In genomic region chr13:60169239-60170031, GRCh38 we compare ENCODE assay signal across 28 cellular contexts. TPM values are rescaled to one million over a fixed set of nuclear protein-coding genes. Genes with fewer than 3 reads are reported as not detected.
A peak's percentile ranks its signal among the peaks of the same experiment; 100 is the strongest.
DNase-seq lines count a peak whose midpoint lies in the region; ATAC-seq and TF ChIP-seq lines count a peak whose summit lies in the region.
"Had no signal": no experiment of that assay in that cellular context is flagged by ENCODE, and none has a peak within 500 bp of the region (broad histone marks: within the 10 kb centered on the region; RNA-seq: fewer than 3 reads in every experiment).

No MANE protein-coding gene starts in this region.

- H3K36me3 ChIP-seq in GM06990 (ENCODE audit: control insufficient read depth, insufficient read depth, low read length) (no peaks in the 10 kb centered on the region), HEK293 (ENCODE audit: control insufficient read depth in 2 of 2, insufficient read depth in 1 of 2, low read length in 2 of 2) (no peaks in the 10 kb centered on the region), tibial artery (no peaks in the 10 kb centered on the region)
- H3K36me3 ChIP-seq: uterus had no signal

- CTCF ChIA-PET in HEK293 (lab: Yijun Ruan, JAX): no interaction called here
- CTCF ChIA-PET in activated CD4-positive, alpha-beta memory T cell treated with anti-CD3 and anti-CD28 coated beads, Interleukin-2, amount 10 ng/mL, durations not matched to agents 7 days and 5 days (lab: Charles Lee): no interaction called here

- DNase-seq in GM06990 (ENCODE audit: extremely low read depth, insufficient read length) (no peak), neural crest cell (ENCODE audit: low read depth, low spot score) (no peak), tibial artery (no peak)
- DNase-seq in activated CD4-positive, alpha-beta memory T cell treated with anti-CD3 and anti-CD28 coated beads, Interleukin-2, amount 10 ng/mL, durations not matched to agents 7 days and 5 days: no peak
- DNase-seq: activated CD4-positive, alpha-beta T cell treated with anti-CD3 and anti-CD28 coated beads for 4 hours; activated CD8-positive, alpha-beta memory T cell treated with anti-CD3 and anti-CD28 coated beads for 24 hours; activated gamma-delta T cell; activated T-cell treated with anti-CD3 and anti-CD28 coated beads, Interleukin-2, amount 50 U/mL, for 1 hour; CD4-positive, CD25-positive, alpha-beta regulatory T cell; dorsolateral prefrontal cortex; glutamatergic neuron; Karpas-422; left ventricle myocardium superior; MV-4-11; naive B cell; NCI-H187 treated with DMSO at 0.1 percent for 48 hours; NCI-H526; nucleus accumbens; RPMI8226; stimulated activated naive CD8-positive, alpha-beta T cell treated with anti-CD3 and anti-CD28 coated beads, Interleukin-15, Interleukin-2, amounts not matched to agents 100 U/mL and 50 U/mL, for 24 hours; T-helper 17 cell; testis; uterus had no signal

- H3K36me3 Mint-ChIP-seq in neural crest cell (ENCODE audit: low read depth): no peaks in the 10 kb centered on the region
- no peaks in the 10 kb centered on the region for H3K36me3 Mint-ChIP-seq in activated CD4-positive, alpha-beta memory T cell treated with anti-CD3 and anti-CD28 coated beads, Interleukin-2, amount 10 ng/mL, durations not matched to agents 7 days and 5 days (ENCODE audit: low read depth)
- H3K36me3 Mint-ChIP-seq: naive B cell had no signal

- H3K27me3 Mint-ChIP-seq in neural crest cell (ENCODE audit: low read depth): peaks cover 3% of the 10 kb centered on the region
- peaks cover 14% of the 10 kb centered on the region for H3K27me3 Mint-ChIP-seq in activated CD4-positive, alpha-beta memory T cell treated with anti-CD3 and anti-CD28 coated beads, Interleukin-2, amount 10 ng/mL, durations not matched to agents 7 days and 5 days

- peaks cover 11% of the 10 kb centered on the region for H3K4me1 Mint-ChIP-seq in neural crest cell
- H3K4me1 Mint-ChIP-seq in activated CD4-positive, alpha-beta memory T cell treated with anti-CD3 and anti-CD28 coated beads, Interleukin-2, amount 10 ng/mL, durations not matched to agents 7 days and 5 days: peaks cover 12% of the 10 kb centered on the region

- no peak for ATAC-seq in GM19351 (IDR thresholded peaks at IDR 0.05; ENCODE audit: unreplicated experiment)
- ATAC-seq: left ventricle myocardium superior; stimulated activated naive CD8-positive, alpha-beta T cell treated with anti-CD3 and anti-CD28 coated beads, Interleukin-15, Interleukin-2, amounts not matched to agents 100 U/mL and 50 U/mL, for 24 hours; T-helper 17 cell had no signal

- H3K4me3 Mint-ChIP-seq in neural crest cell: no peak overlapping the region
- H3K4me3 Mint-ChIP-seq in activated CD4-positive, alpha-beta memory T cell treated with anti-CD3 and anti-CD28 coated beads, Interleukin-2, amount 10 ng/mL, durations not matched to agents 7 days and 5 days: no peak overlapping the region
- H3K4me3 Mint-ChIP-seq: CD4-positive, CD25-positive, alpha-beta regulatory T cell; central memory CD8-positive, alpha-beta T cell; T-helper 17 cell had no signal

- no peak overlapping the region for H3K4me3 ChIP-seq in GM06990 (replicated peaks; ENCODE audit: low read depth, low read length)
- H3K4me3 ChIP-seq in HEK293 (ENCODE audit: low read depth, low read length): no peak overlapping the region
- no peak overlapping the region for H3K4me3 ChIP-seq in tibial artery
- H3K4me3 ChIP-seq: dorsolateral prefrontal cortex, SK-N-MC, testis, uterus had no signal

- intact Hi-C loops in tibial artery (cut with DNase I; ENCODE audit: low total_unique reads): no loop called here

- POLR2A ChIA-PET in HEK293 (lab: Yijun Ruan, JAX): no interaction called here
- POLR2A ChIA-PET in activated CD4-positive, alpha-beta memory T cell treated with anti-CD3 and anti-CD28 coated beads, Interleukin-2, amount 10 ng/mL, durations not matched to agents 7 days and 5 days (lab: Charles Lee): no interaction called here

- peak overlapping the region; percentile 15 for H3K27ac Mint-ChIP-seq in neural crest cell (ENCODE audit: unreplicated experiment)
- no peak overlapping the region for H3K27ac Mint-ChIP-seq in activated CD4-positive, alpha-beta memory T cell treated with anti-CD3 and anti-CD28 coated beads, Interleukin-2, amount 10 ng/mL, durations not matched to agents 7 days and 5 days
- H3K27ac Mint-ChIP-seq: T-helper 17 cell had no signal

- no peaks in the 10 kb centered on the region for H3K9me3 Mint-ChIP-seq in neural crest cell
- H3K9me3 Mint-ChIP-seq in activated CD4-positive, alpha-beta memory T cell treated with anti-CD3 and anti-CD28 coated beads, Interleukin-2, amount 10 ng/mL, durations not matched to agents 7 days and 5 days: no peaks in the 10 kb centered on the region
- H3K9me3 Mint-ChIP-seq: central memory CD8-positive, alpha-beta T cell had no signal

- H3K27me3 ChIP-seq in GM06990 (replicated peaks; ENCODE audit: control insufficient read depth, insufficient read depth, low read length) (no peaks in the 10 kb centered on the region), tibial artery (no peaks in the 10 kb centered on the region)
- H3K27me3 ChIP-seq: testis had no signal

- H3K9me3 ChIP-seq in HEK293 (ENCODE audit: control insufficient read depth, insufficient read depth, low read depth, low read length): no peaks in the 10 kb centered on the region
- H3K9me3 ChIP-seq in tibial artery: no peaks in the 10 kb centered on the region
- H3K9me3 ChIP-seq: testis, uterus had no signal

- H3K27ac ChIP-seq in HEK293 (ENCODE audit: extremely low read depth, low read depth, low read length) (no peak overlapping the region), VCaP (no peak overlapping the region), tibial artery (no peak overlapping the region)
- H3K27ac ChIP-seq: dorsolateral prefrontal cortex, SK-N-MC, testis, uterus had no signal

- TF ChIP-seq CTCF in GM06990 (IDR thresholded peaks at IDR 0.05; ENCODE audit: insufficient read depth, low read length, poor library complexity, severe bottlenecking): peak; percentile 3
- no peak for TF ChIP-seq CTCF in HEK293 (tag by site-specific recombination; IDR thresholded peaks at IDR 0.05)
- peak; percentile 35 for TF ChIP-seq CTCF in VCaP (conservative IDR thresholded peaks at IDR 0.05)
- peak; percentile 22 for TF ChIP-seq CTCF in neural crest cell (conservative IDR thresholded peaks at IDR 0.05)
- TF ChIP-seq CTCF in tibial artery (IDR thresholded peaks at IDR 0.05): no peak

- H3K4me1 ChIP-seq in HEK293 (ENCODE audit: control insufficient read depth, insufficient read depth, low read length) (no peaks in the 10 kb centered on the region), tibial artery (peaks cover 0 to 14% (median 5%) of the 10 kb centered on the region in 4 donors)
- H3K4me1 ChIP-seq: uterus had no signal

TF ChIP-seq in HEK293, 187 proteins besides CTCF, POLR2A, EP300 and RAD21:
- no peak for TF ChIP-seq ZNF341 (tag by site-specific recombination; IDR thresholded peaks at IDR 0.05; ENCODE audit: low read depth)
- TF ChIP-seq ZNF10 (tag by site-specific recombination; IDR thresholded peaks at IDR 0.05): peak; percentile 81

RNA-seq across cellular contexts. Expression of gene DIAPH3, which starts 5.7 kb away (rescaled TPM):
- total RNA-seq in neural crest cell: 16.4 and 17.3 TPM in 2 replicates
- total RNA-seq in activated CD4-positive, alpha-beta memory T cell treated with anti-CD3 and anti-CD28 coated beads, Interleukin-2, amount 10 ng/mL, durations not matched to agents 7 days and 5 days: 10 to 100 TPM; 21.7 to 23.2 TPM

Comparison
In these comparisons a context has a peak if more than half of its experiments do, and no peak if none do; other contexts are left out.
1. CTCF ChIP-seq: peak in GM06990 (single experiment), VCaP (single experiment) and neural crest cell (single experiment); none in HEK293 (single experiment) and tibial artery (0 of 2).